8 cellular contexts compared by ENCODE assay signal in genomic region chr10:60237977-60238376, GRCh38.
DNase-seq lines count a peak whose midpoint lies in the region; ATAC-seq and TF ChIP-seq lines count a peak whose summit lies in the region.

No MANE protein-coding gene starts in this region.

- dilution Hi-C loops in mammary epithelial cell (cut with HindIII; ENCODE audit: low sequenced_read_pairs): no loop called here

- no TSS peak for BruUV-seq in mammary epithelial cell (replicated peaks; lab: Mats Ljungman, UMichigan)

- H3K4me1 Mint-ChIP-seq in nephron progenitor cell: peaks cover 6% of the 10 kb centered on the region

- H3K4me3 Mint-ChIP-seq in nephron progenitor cell: no peak overlapping the region

- no peaks in the 10 kb centered on the region for H3K79me2 ChIP-seq in mammary epithelial cell (ENCODE audit: insufficient read depth, low read length)

- intact Hi-C loops in mammary epithelial cell (cut with micrococcal nuclease): loop anchor here (1.0 kb wide), 1 partner anchor 196 kb away; no protein-coding TSS in a partner anchor

- H3K4me2 ChIP-seq in mammary epithelial cell (ENCODE audit: insufficient read depth, low read depth, low read length): no peak overlapping the region

- H4K20me1 ChIP-seq in mammary epithelial cell (ENCODE audit: insufficient read depth, low read length): no peaks in the 10 kb centered on the region

- H3K9me3 ChIP-seq in AG04450 (ENCODE audit: control insufficient read depth, insufficient read depth, low read length): no peaks in the 10 kb centered on the region
- no peaks in the 10 kb centered on the region for H3K9me3 ChIP-seq in mammary epithelial cell (replicated peaks; ENCODE audit: insufficient read depth, low read length)

- CTCF ChIA-PET in AG04450 (lab: Charles Lee): interaction anchor here (0.7 to 4.1 kb wide), 11 partner anchors 25 to 408 kb away, joined by 3 to 52 read pairs (median 5); no protein-coding TSS in a partner anchor
- CTCF ChIA-PET in mammary epithelial cell (lab: Charles Lee; ENCODE audit: low non-redundant PET): interaction anchor here (0.8 kb wide), 1 partner anchor 196 kb away, joined by 6 read pairs; no protein-coding TSS in a partner anchor

- H3K27ac Mint-ChIP-seq in nephron progenitor cell: no peak overlapping the region

- peaks cover 4% of the 10 kb centered on the region for H3K4me1 ChIP-seq in mammary epithelial cell (ENCODE audit: insufficient read depth, low read length)

- no peak for DNase-seq in AG04450 (ENCODE audit: low read depth, low spot score)
- peak; percentile 3 for DNase-seq in mammary epithelial cell
- DNase-seq in nephron progenitor cell: no peak
- DNase-seq in inferior parietal cortex (ENCODE audit: extremely low spot score): no peak
- DNase-seq in NCI-H1930 (lab: John Stamatoyannopoulos, UW): no peak

- no peaks in the 10 kb centered on the region for H3K27me3 ChIP-seq in AG04450 (ENCODE audit: control insufficient read depth, insufficient read depth, low read length)
- no peaks in the 10 kb centered on the region for H3K27me3 ChIP-seq in mammary epithelial cell (ENCODE audit: insufficient read depth, low read length)

- H3K4me3 ChIP-seq in AG04450 (ENCODE audit: low read depth, low read length) (peak overlapping the region; percentile 21), mammary epithelial cell (replicated peaks in 1 of 3; ENCODE audit: insufficient read depth in 1 of 3, low read depth in 2 of 3, low read length in 3 of 3) (no peak overlapping the region)

- no peak for TF ChIP-seq CTCF in AG04450 (IDR thresholded peaks at IDR 0.05; ENCODE audit: low read depth, low read length)
- no peak for TF ChIP-seq CTCF in mammary epithelial cell (conservative IDR thresholded peaks at IDR 0.05 in 1 of 2, IDR thresholded peaks at IDR 0.05 in 1 of 2; ENCODE audit: extremely low read depth in 1 of 2, insufficient read depth in 1 of 2, low read depth in 1 of 2, low read length in 2 of 2)
- TF ChIP-seq CTCF in nephron progenitor cell (IDR thresholded peaks at IDR 0.05): no peak

- no peak overlapping the region for H3K9ac ChIP-seq in mammary epithelial cell (ENCODE audit: insufficient read depth, low read length)

- no peaks in the 10 kb centered on the region for H3K9me3 Mint-ChIP-seq in nephron progenitor cell

- no peaks in the 10 kb centered on the region for H3K36me3 Mint-ChIP-seq in nephron progenitor cell (ENCODE audit: low read depth)

- H3K27me3 Mint-ChIP-seq in nephron progenitor cell (ENCODE audit: low read depth, poor library complexity): no peaks in the 10 kb centered on the region

- POLR2A ChIA-PET in AG04450 (lab: Yijun Ruan, JAX): interaction anchor here (0.6 to 1.1 kb wide), 2 partner anchors 190 to 196 kb away, joined by 3 read pairs; no protein-coding TSS in a partner anchor

- no peak overlapping the region for H2AFZ ChIP-seq in mammary epithelial cell (ENCODE audit: low read depth, low read length)

- in situ Hi-C loops in mammary epithelial cell (cut with MboI; ENCODE audit: low sequenced_read_pairs in 2 of 2): no loop called here

- 75% methylated on average over 5 of the region's 5 CpGs for WGBS in mammary epithelial cell (ENCODE audit: low coverage, missing lambda C conversion rate)

- H3K27ac ChIP-seq in AG04450 (ENCODE audit: low read depth, low read length) (no peak overlapping the region), mammary epithelial cell (ENCODE audit: insufficient read depth, low read depth, low read length) (no peak overlapping the region)

- ATAC-seq in GM18907 (IDR thresholded peaks at IDR 0.05; ENCODE audit: unreplicated experiment) (peak; percentile 37), HG03439 (IDR thresholded peaks at IDR 0.05; ENCODE audit: unreplicated experiment) (peak; percentile 35), HG03159 (IDR thresholded peaks at IDR 0.05; ENCODE audit: unreplicated experiment) (no peak)

- H3K36me3 ChIP-seq in mammary epithelial cell (ENCODE audit: insufficient read depth, low read length): no peaks in the 10 kb centered on the region
